ENCODE assay signal across 8 cellular contexts in genomic region chr4:184537269-184538022, GRCh38.
DNase-seq lines count a peak whose midpoint lies in the region; ATAC-seq, FAIRE-seq and TF ChIP-seq lines count a peak whose summit lies in the region.

No MANE protein-coding gene starts in this region.

- DNase-seq in AG09309 (ENCODE audit: low read depth) (peak; percentile 80), NCI-H345 treated with DMSO at 0.1 percent for 48 hours (lab: John Stamatoyannopoulos, UW; ENCODE audit: unreplicated experiment) (peak; percentile 86), cerebellar cortex (ENCODE audit: low spot score) (peak; percentile 96)
- peak; percentile 87 for DNase-seq in activated CD4-positive, CD25-positive, alpha-beta regulatory T cell treated with anti-CD3 and anti-CD28 coated beads, Interleukin-2, amount 50 U/mL, for 16 hours (ENCODE audit: low read depth, low spot score)
- DNase-seq in stimulated activated CD4-positive, alpha-beta T cell treated with anti-CD3 and anti-CD28 coated beads, Interleukin-12 subunit alpha, Interleukin-12 subunit beta, amount 100 ng/mL, for 24 hours (ENCODE audit: low read depth in 2 of 2): peak; percentile 90

- no peak for TF ChIP-seq CTCF in AG09309 (IDR thresholded peaks at IDR 0.05; ENCODE audit: control insufficient read depth, insufficient read depth, low read depth, low read length, missing control alignments)

- ATAC-seq in GM19023 (IDR thresholded peaks at IDR 0.05; ENCODE audit: unreplicated experiment) (peak; percentile 71), HG03280 (IDR thresholded peaks at IDR 0.05; ENCODE audit: unreplicated experiment) (peak; percentile 64)

- H3K4me3 ChIP-seq in AG09309 (ENCODE audit: control insufficient read depth, low read depth, low read length): peak overlapping the region; percentile 56

- FAIRE-seq in islet of Langerhans (lab: Jason Lieb, UNC): peak; percentile 95

Comparison
In these comparisons a context has a peak if more than half of its experiments do, and no peak if none do; other contexts are left out.
1. Peak in every context shown above with its lines: DNase-seq, ATAC-seq and H3K4me3 ChIP-seq.